Comparison of ENCODE assay signal across 29 cellular contexts in the genomic region with DNA sequence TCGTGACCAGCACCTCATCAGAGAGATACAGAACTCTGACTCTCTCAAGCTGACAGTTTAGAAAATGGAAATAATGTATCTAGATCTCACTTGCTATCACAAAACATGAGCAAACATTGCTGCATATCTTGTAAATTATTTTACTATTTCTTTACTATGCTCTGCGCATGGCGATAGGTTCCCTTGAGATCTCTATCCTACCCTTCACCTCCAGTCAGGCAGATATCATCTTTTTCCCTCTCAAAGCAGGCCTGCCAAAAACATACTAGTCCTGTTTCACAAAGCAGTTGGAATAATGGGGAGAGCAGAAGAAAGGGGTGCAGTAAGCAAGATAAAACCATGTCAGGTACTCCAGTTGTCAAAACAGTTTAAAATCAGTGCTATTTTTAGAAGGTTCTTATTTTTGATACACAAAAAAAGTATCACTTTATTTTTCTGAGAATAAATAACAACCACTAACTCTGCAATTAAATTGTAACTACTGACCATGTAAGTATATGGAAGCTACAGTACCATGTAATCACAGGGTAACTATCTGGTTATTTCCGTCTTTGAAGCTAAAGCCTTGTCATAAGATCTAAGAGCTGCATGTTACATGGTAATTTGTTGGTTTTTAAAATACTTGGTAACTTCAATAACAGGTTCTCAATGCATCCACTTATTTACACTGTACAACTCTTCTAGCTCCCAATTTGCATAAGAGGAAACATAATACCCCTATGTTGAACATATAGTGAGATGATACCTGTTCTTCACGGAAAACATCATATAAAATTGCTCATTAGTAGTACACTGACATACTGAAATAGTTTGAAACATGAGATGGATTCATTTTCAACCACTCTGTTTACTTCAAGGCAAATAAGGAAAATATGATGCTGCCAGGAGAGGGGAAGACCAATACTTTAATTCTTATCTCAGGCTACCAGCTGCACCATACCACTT.
DNase-seq lines count a peak whose midpoint lies in the region; ATAC-seq and TF ChIP-seq lines count a peak whose summit lies in the region.
"Had no signal": no experiment of that assay in that cellular context is flagged by ENCODE, and none has a peak within 500 bp of the region (broad histone marks: within the 10 kb centered on the region; RNA-seq: fewer than 3 reads in every experiment).

No MANE protein-coding gene starts in this region.

- no peaks in the 10 kb centered on the region for H3K4me1 ChIP-seq in Karpas-422 (ENCODE audit: low read length)
- H3K4me1 ChIP-seq: ascending aorta, esophagus squamous epithelium, gastroesophageal sphincter, neural progenitor cell, parathyroid adenoma had no signal

- no peak overlapping the region for H3K9ac ChIP-seq in Karpas-422 (ENCODE audit: low read length)
- H3K9ac ChIP-seq: neural progenitor cell, parathyroid adenoma had no signal

- no peaks in the 10 kb centered on the region for H3K36me3 ChIP-seq in Karpas-422 (ENCODE audit: insufficient read depth, low read length)
- H3K36me3 ChIP-seq: ascending aorta, BE2C, cardiac muscle cell, esophagus squamous epithelium, gastroesophageal sphincter, neural progenitor cell had no signal

- no peaks in the 10 kb centered on the region for H3K36me3 Mint-ChIP-seq in nephron (ENCODE audit: low read depth)
- H3K36me3 Mint-ChIP-seq: activated naive CD8-positive, alpha-beta T cell treated with anti-CD3 and anti-CD28 coated beads for 36 hours; memory B cell; neural progenitor cell had no signal

- no peaks in the 10 kb centered on the region for H3K9me3 Mint-ChIP-seq in nephron
- H3K9me3 Mint-ChIP-seq: activated naive CD8-positive, alpha-beta T cell treated with anti-CD3 and anti-CD28 coated beads for 36 hours; CD8-positive, alpha-beta memory T cell; memory B cell; neural progenitor cell had no signal

- no peaks in the 10 kb centered on the region for H3K27me3 ChIP-seq in Karpas-422 (ENCODE audit: low read length)
- H3K27me3 ChIP-seq: ascending aorta, BE2C, cardiac muscle cell, esophagus squamous epithelium, gastroesophageal sphincter, neural progenitor cell, tibial nerve had no signal

- H3K4me1 Mint-ChIP-seq in nephron, result peaks cover 33% of the 10 kb centered on the region
- H3K4me1 Mint-ChIP-seq: activated naive CD8-positive, alpha-beta T cell treated with anti-CD3 and anti-CD28 coated beads for 36 hours; CD8-positive, alpha-beta memory T cell; memory B cell had no signal

- H3K4me3 Mint-ChIP-seq in nephron, result no peak overlapping the region
- H3K4me3 Mint-ChIP-seq: activated naive CD8-positive, alpha-beta T cell treated with anti-CD3 and anti-CD28 coated beads for 36 hours; CD8-positive, alpha-beta memory T cell; memory B cell; neural progenitor cell had no signal

- H3K4me2 ChIP-seq in Karpas-422 (ENCODE audit: low read depth, low read length, poor library complexity, severe bottlenecking), result no peak overlapping the region
- H3K4me2 ChIP-seq: neural progenitor cell had no signal

- H3K27ac Mint-ChIP-seq in nephron, result peak overlapping the region in 2 of 3 experiments; percentile 7 to 31
- H3K27ac Mint-ChIP-seq: activated naive CD8-positive, alpha-beta T cell treated with anti-CD3 and anti-CD28 coated beads for 36 hours; memory B cell; neural progenitor cell had no signal

- peak; percentile 49 for DNase-seq in NCI-H748 (lab: John Stamatoyannopoulos, UW; ENCODE audit: unreplicated experiment)
- DNase-seq in NCI-H748 treated with DMSO at 0.1 percent for 48 hours (lab: John Stamatoyannopoulos, UW), result no peak
- peak; percentile 70 for DNase-seq in NCI-H2029 (lab: John Stamatoyannopoulos, UW)
- peak; percentile 56 for DNase-seq in NCI-H69 (lab: John Stamatoyannopoulos, UW)
- no peak for DNase-seq in Karpas-422
- DNase-seq in KG1 (lab: John Stamatoyannopoulos, UW), result no peak
- DNase-seq: activated effector memory CD4-positive, alpha-beta T cell treated with anti-CD3 and anti-CD28 coated beads, Interleukin-2, amount 50 U/mL, for 16 hours; activated naive CD8-positive, alpha-beta T cell treated with anti-CD3 and anti-CD28 coated beads for 36 hours; BE2C; CD8-positive, alpha-beta memory T cell; cortex of kidney; DMS153; esophagus squamous epithelium; hippocampal formation; NCI-H1092; NCI-H226; right cardiac atrium; SIG-M5; stimulated activated CD4-positive, alpha-beta T cell treated with anti-CD3 and anti-CD28 coated beads, Interleukin-2, amount 100 ng/mL, for 48 hours had no signal

- no peak for TF ChIP-seq CTCF in nephron (IDR thresholded peaks at IDR 0.05; ENCODE audit: unreplicated experiment in 3 of 3)

- H4K20me1 ChIP-seq in Karpas-422 (ENCODE audit: insufficient read depth, low read depth, low read length), result no peaks in the 10 kb centered on the region

- no peak for ATAC-seq in GM18498 (IDR thresholded peaks at IDR 0.05; ENCODE audit: unreplicated experiment)
- ATAC-seq: gastroesophageal sphincter, Panc1, right cardiac atrium had no signal

- no peaks in the 10 kb centered on the region for H3K9me2 ChIP-seq in Karpas-422 (replicated peaks; ENCODE audit: insufficient read depth, low read length)

- H3K4me3 ChIP-seq in Karpas-422 (ENCODE audit: low read length), result no peak overlapping the region
- H3K4me3 ChIP-seq: ascending aorta, cardiac muscle cell, esophagus squamous epithelium, gastroesophageal sphincter, neural progenitor cell, tibial nerve had no signal

- peaks cover 3% of the 10 kb centered on the region for H3K27me3 Mint-ChIP-seq in nephron (ENCODE audit: low read depth)
- H3K27me3 Mint-ChIP-seq: activated naive CD8-positive, alpha-beta T cell treated with anti-CD3 and anti-CD28 coated beads for 36 hours; CD8-positive, alpha-beta memory T cell; memory B cell had no signal

- H2AFZ ChIP-seq in Karpas-422 (ENCODE audit: low read length), result no peak overlapping the region
- H2AFZ ChIP-seq: neural progenitor cell, parathyroid adenoma had no signal

- no peak overlapping the region for H3K27ac ChIP-seq in Karpas-422 (ENCODE audit: low read length)
- H3K27ac ChIP-seq: ascending aorta, cardiac muscle cell, esophagus squamous epithelium, gastroesophageal sphincter, neural progenitor cell, parathyroid adenoma, tibial nerve had no signal

- H3K9me3 ChIP-seq in Karpas-422 (ENCODE audit: low read length), result no peaks in the 10 kb centered on the region
- H3K9me3 ChIP-seq: ascending aorta, BE2C, esophagus squamous epithelium, gastroesophageal sphincter, tibial nerve had no signal

- no peaks in the 10 kb centered on the region for H3K79me2 ChIP-seq in Karpas-422 (ENCODE audit: low read length)
- H3K79me2 ChIP-seq: parathyroid adenoma had no signal

Comparison
In these comparisons a context has a peak if more than half of its experiments do, and no peak if none do; other contexts are left out.
1. DNase-seq: peak in NCI-H748 (single experiment), NCI-H2029 (single experiment) and NCI-H69 (single experiment); none in NCI-H748 treated with DMSO at 0.1 percent for 48 hours (single experiment), Karpas-422 (single experiment) and KG1 (single experiment).